In the genomic region with DNA sequence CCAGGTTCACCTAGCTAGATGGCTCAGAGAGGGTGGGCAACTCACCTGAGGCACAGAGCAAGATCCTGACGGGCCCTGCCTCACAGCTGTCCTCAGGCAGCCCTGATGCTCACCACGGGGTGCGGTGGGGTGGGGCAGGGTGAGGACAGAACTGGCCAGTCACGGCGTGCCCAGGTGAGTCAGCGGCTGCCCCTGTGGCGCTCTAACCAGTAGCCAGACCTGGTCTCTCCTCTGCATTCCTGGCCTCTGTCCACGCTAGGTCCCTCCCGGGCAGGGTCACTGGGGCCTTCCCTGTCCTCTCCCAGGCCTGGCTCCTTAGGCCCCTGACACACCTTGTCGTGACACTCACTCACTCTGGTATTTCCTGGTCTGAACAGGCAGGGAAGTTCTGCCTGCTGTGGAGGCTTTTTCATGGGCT, we compare ENCODE assay signal across 8 cellular contexts. TPM values are rescaled to one million over a fixed set of nuclear protein-coding genes. Genes with fewer than 3 reads are reported as not detected.
DNase-seq lines count a peak whose midpoint lies in the region; ATAC-seq and TF ChIP-seq lines count a peak whose summit lies in the region.

No MANE protein-coding gene starts in this region.

- no peak for DNase-seq in SK-N-SH
- peak; percentile 89 to 95 for DNase-seq in left colon
- no peak for DNase-seq in caudate nucleus (lab: John Stamatoyannopoulos, UW)

- no peak for TF ChIP-seq CTCF in SK-N-SH (IDR thresholded peaks at IDR 0.05)

- POLR2A ChIA-PET in SK-N-SH (lab: Yijun Ruan, JAX), result no interaction called here

- no peaks in the 10 kb centered on the region for H3F3A ChIP-seq in SK-N-SH (replicated peaks; ENCODE audit: insufficient read depth)

- TF ChIP-seq EP300 in SK-N-SH (IDR thresholded peaks at IDR 0.05; ENCODE audit: borderline replicate concordance in 1 of 2, low read depth in 1 of 2, low read length in 1 of 2), result no peak

- ATAC-seq in SK-N-SH treated with all-trans-retinoic acid at 6 μM for 48 hours (peak; percentile 2; the same call in 1 of the 3 replicates), left colon (peak; percentile 78), GM19395 (IDR thresholded peaks at IDR 0.05; ENCODE audit: unreplicated experiment) (no peak), HG02759 (IDR thresholded peaks at IDR 0.05; ENCODE audit: unreplicated experiment) (no peak)
- ATAC-seq in activated T-helper 17 cell treated with anti-CD3 and anti-CD28 coated beads, Interleukin-2, amount 50 U/mL, for 72 hours (replicated peaks), result peak; percentile 2

- peak overlapping the region; percentile 75 for H3K27ac Mint-ChIP-seq in activated T-helper 17 cell treated with anti-CD3 and anti-CD28 coated beads, Interleukin-2, amount 50 U/mL, for 72 hours

- H4K20me1 ChIP-seq in SK-N-SH (ENCODE audit: insufficient read depth), result no peaks in the 10 kb centered on the region

- H3K9me3 ChIP-seq in SK-N-SH (no peaks in the 10 kb centered on the region), subcutaneous abdominal adipose tissue (ENCODE audit: control insufficient read depth in 5 of 5, low read length in 5 of 5) (no peaks in the 10 kb centered on the region)

- intact Hi-C loops in left colon (cut with DNase I, micrococcal nuclease), result no loop called here

- CTCF ChIA-PET in SK-N-SH (lab: Yijun Ruan, JAX), result interaction anchor here (1.3 to 5.7 kb wide), 5 partner anchors 8 to 204 kb away, joined by 4 to 42 read pairs (median 6); no protein-coding TSS in a partner anchor

- no peaks in the 10 kb centered on the region for H3K27me3 ChIP-seq in SK-N-SH (ENCODE audit: insufficient read depth)
- H3K27me3 ChIP-seq in subcutaneous abdominal adipose tissue (ENCODE audit: control insufficient read depth in 5 of 5, insufficient read depth in 4 of 5, low read length in 5 of 5), result no peaks in the 10 kb centered on the region

- no peaks in the 10 kb centered on the region for H3K9me2 ChIP-seq in SK-N-SH

- no peaks in the 10 kb centered on the region for H3K9me3 Mint-ChIP-seq in activated T-helper 17 cell treated with anti-CD3 and anti-CD28 coated beads, Interleukin-2, amount 50 U/mL, for 72 hours

- H3K36me3 Mint-ChIP-seq in activated T-helper 17 cell treated with anti-CD3 and anti-CD28 coated beads, Interleukin-2, amount 50 U/mL, for 72 hours (ENCODE audit: low read depth), result no peaks in the 10 kb centered on the region

- H3K9ac ChIP-seq in SK-N-SH (no peak overlapping the region), subcutaneous abdominal adipose tissue (ENCODE audit: low read length in 5 of 5) (peak overlapping the region; percentile 48 to 80 (median 69))

- no peaks in the 10 kb centered on the region for H3K36me3 ChIP-seq in SK-N-SH (replicated peaks in 1 of 2; ENCODE audit: control insufficient read depth in 1 of 2, insufficient read depth in 2 of 2, low read length in 1 of 2)
- peaks cover 0 to 16% (median 8%) of the 10 kb centered on the region in 5 donors for H3K36me3 ChIP-seq in subcutaneous abdominal adipose tissue (ENCODE audit: control insufficient read depth in 5 of 5, insufficient read depth in 5 of 5, low read length in 5 of 5)

- no peak overlapping the region for H3K4me2 ChIP-seq in SK-N-SH

- no peak overlapping the region; the same call in 1 of the 2 replicates for H2AFZ ChIP-seq in SK-N-SH (ENCODE audit: low read depth)

- peak overlapping the region; percentile 89 for H3K4me3 Mint-ChIP-seq in activated T-helper 17 cell treated with anti-CD3 and anti-CD28 coated beads, Interleukin-2, amount 50 U/mL, for 72 hours

- H3K4me3 ChIP-seq in SK-N-SH (ENCODE audit: low read depth in 2 of 2, low read length in 1 of 2) (no peak overlapping the region; a peak in 1 of 4 replicates), subcutaneous abdominal adipose tissue (ENCODE audit: low read depth in 1 of 5, low read length in 5 of 5) (peak overlapping the region; percentile 73 to 85 (median 83))

- no CpG with 5 or more reads among the region's 10 CpGs for WGBS in SK-N-SH (ENCODE audit: low lambda C conversion rate)

- H3K27me3 Mint-ChIP-seq in activated T-helper 17 cell treated with anti-CD3 and anti-CD28 coated beads, Interleukin-2, amount 50 U/mL, for 72 hours, result no peaks in the 10 kb centered on the region

- no peak overlapping the region for H3K27ac ChIP-seq in SK-N-SH (ENCODE audit: low read depth in 2 of 2, low read length in 1 of 2)
- no peak overlapping the region for H3K27ac ChIP-seq in subcutaneous abdominal adipose tissue (ENCODE audit: low read depth, low read length)
- H3K27ac ChIP-seq in caudate nucleus (ENCODE audit: low read depth, low read length), result no peak overlapping the region

- peaks cover 30% of the 10 kb centered on the region for H3K4me1 Mint-ChIP-seq in activated T-helper 17 cell treated with anti-CD3 and anti-CD28 coated beads, Interleukin-2, amount 50 U/mL, for 72 hours

- H3K4me1 ChIP-seq in SK-N-SH (ENCODE audit: control insufficient read depth in 1 of 2, insufficient read depth in 2 of 2, low read depth in 1 of 2, low read length in 1 of 2) (peaks cover 0 to 20% of the 10 kb centered on the region in 2 experiments; a peak in 1 of 4 replicates), subcutaneous abdominal adipose tissue (ENCODE audit: control insufficient read depth in 5 of 5, insufficient read depth in 5 of 5, low read length in 5 of 5) (peaks cover 22 to 76% (median 73%) of the 10 kb centered on the region in 5 donors)

- H3K79me2 ChIP-seq in SK-N-SH (ENCODE audit: insufficient read depth), result no peaks in the 10 kb centered on the region

- no peak for TF ChIP-seq RAD21 in SK-N-SH (IDR thresholded peaks at IDR 0.05; ENCODE audit: low read length)

TF ChIP-seq in SK-N-SH treated with all-trans-retinoic acid at 6 μM for 48 hours, 23 proteins besides CTCF, POLR2A, EP300 and RAD21 (continues in another document):
- TF ChIP-seq, protein P1, sequence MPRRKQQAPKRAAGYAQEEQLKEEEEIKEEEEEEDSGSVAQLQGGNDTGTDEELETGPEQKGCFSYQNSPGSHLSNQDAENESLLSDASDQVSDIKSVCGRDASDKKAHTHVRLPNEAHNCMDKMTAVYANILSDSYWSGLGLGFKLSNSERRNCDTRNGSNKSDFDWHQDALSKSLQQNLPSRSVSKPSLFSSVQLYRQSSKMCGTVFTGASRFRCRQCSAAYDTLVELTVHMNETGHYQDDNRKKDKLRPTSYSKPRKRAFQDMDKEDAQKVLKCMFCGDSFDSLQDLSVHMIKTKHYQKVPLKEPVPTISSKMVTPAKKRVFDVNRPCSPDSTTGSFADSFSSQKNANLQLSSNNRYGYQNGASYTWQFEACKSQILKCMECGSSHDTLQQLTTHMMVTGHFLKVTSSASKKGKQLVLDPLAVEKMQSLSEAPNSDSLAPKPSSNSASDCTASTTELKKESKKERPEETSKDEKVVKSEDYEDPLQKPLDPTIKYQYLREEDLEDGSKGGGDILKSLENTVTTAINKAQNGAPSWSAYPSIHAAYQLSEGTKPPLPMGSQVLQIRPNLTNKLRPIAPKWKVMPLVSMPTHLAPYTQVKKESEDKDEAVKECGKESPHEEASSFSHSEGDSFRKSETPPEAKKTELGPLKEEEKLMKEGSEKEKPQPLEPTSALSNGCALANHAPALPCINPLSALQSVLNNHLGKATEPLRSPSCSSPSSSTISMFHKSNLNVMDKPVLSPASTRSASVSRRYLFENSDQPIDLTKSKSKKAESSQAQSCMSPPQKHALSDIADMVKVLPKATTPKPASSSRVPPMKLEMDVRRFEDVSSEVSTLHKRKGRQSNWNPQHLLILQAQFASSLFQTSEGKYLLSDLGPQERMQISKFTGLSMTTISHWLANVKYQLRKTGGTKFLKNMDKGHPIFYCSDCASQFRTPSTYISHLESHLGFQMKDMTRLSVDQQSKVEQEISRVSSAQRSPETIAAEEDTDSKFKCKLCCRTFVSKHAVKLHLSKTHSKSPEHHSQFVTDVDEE (CRISPR knock-in tag; IDR thresholded peaks at IDR 0.05), result no peak
- TF ChIP-seq ZFP30 (CRISPR knock-in tag; IDR thresholded peaks at IDR 0.05), result no peak

TF ChIP-seq in SK-N-SH, 30 proteins besides CTCF, POLR2A, EP300 and RAD21 (continues in another document):
- TF ChIP-seq EZH2phosphoT487 (IDR thresholded peaks at IDR 0.05; ENCODE audit: borderline replicate concordance, low read depth) (no peak), FOXJ3 (CRISPR knock-in tag; IDR thresholded peaks at IDR 0.05) (no peak), MXI1 (IDR thresholded peaks at IDR 0.05; ENCODE audit: low read depth, low read length) (no peak), FOSL2 (IDR thresholded peaks at IDR 0.05; ENCODE audit: borderline replicate concordance, low read depth) (no peak)

RNA-seq across cellular contexts. Expression of a gene that starts 0.9 kb away (rescaled TPM):
- polyA plus RNA-seq in SK-N-SH (2012; rRNA removed), result 0.18 and 0.58 TPM in 2 replicates
- polyA plus RNA-seq in SK-N-SH (2012; cell fraction: cytosol; rRNA removed), result 0.03 and 0.10 TPM in 2 replicates
- 1.2 and 1.5 TPM in 2 replicates for polyA plus RNA-seq in SK-N-SH (2012; cell fraction: nucleus; rRNA removed)
- 1 to 10 TPM in 1 of 2 donors, under 1 TPM in 1; 0.69 to 5.2 TPM for total RNA-seq in activated T-helper 17 cell treated with anti-CD3 and anti-CD28 coated beads, Interleukin-2, amount 50 U/mL, for 72 hours
- 10 to 100 TPM; 39.2 to 58.9 TPM for total RNA-seq in left colon

RNA-seq across cellular contexts. Expression of a gene that starts 8.6 kb away (rescaled TPM):
- polyA plus RNA-seq in SK-N-SH (2012; rRNA removed), result 0.03 and 0.10 TPM in 2 replicates
- polyA plus RNA-seq in SK-N-SH (2012; cell fraction: cytosol; rRNA removed), result 0.05 TPM in 2 replicates
- polyA plus RNA-seq in SK-N-SH (2012; cell fraction: nucleus; rRNA removed), result 0.04 and 0.06 TPM in 2 replicates
- total RNA-seq in activated T-helper 17 cell treated with anti-CD3 and anti-CD28 coated beads, Interleukin-2, amount 50 U/mL, for 72 hours, result under 1 TPM; 0.15 to 0.53 TPM
- under 1 TPM in 1 of 2 donors, not detected in 1; 0.17 TPM for total RNA-seq in left colon

RNA-seq across cellular contexts. Expression of a gene that starts 25.1 kb away (rescaled TPM):
- not detected in 2 replicates for polyA plus RNA-seq in SK-N-SH (2012; rRNA removed)
- polyA plus RNA-seq in SK-N-SH (2012; cell fraction: cytosol; rRNA removed), result 0.01 TPM in 1 of 2 replicates, not detected in the other
- polyA plus RNA-seq in SK-N-SH (2012; cell fraction: nucleus; rRNA removed), result 0.18 and 0.32 TPM in 2 replicates
- total RNA-seq in activated T-helper 17 cell treated with anti-CD3 and anti-CD28 coated beads, Interleukin-2, amount 50 U/mL, for 72 hours, result under 1 TPM in 1 of 2 donors, not detected in 1; 0.11 TPM
- total RNA-seq in left colon, result not detected

Comparison
In these comparisons a context has a peak if more than half of its experiments do, and no peak if none do; other contexts are left out.
1. ATAC-seq: peak in SK-N-SH treated with all-trans-retinoic acid at 6 μM for 48 hours (single experiment), activated T-helper 17 cell treated with anti-CD3 and anti-CD28 coated beads, Interleukin-2, amount 50 U/mL, for 72 hours (single experiment) and left colon (single experiment); none in GM19395 (single experiment) and HG02759 (single experiment).
2. DNase-seq: peak in left colon (2 of 2); none in SK-N-SH (single experiment) and caudate nucleus (0 of 61).
3. H3K4me3 ChIP-seq: peak in subcutaneous abdominal adipose tissue (5 of 5); none in SK-N-SH (0 of 2).
4. RNA of a gene that starts 0.9 kb away (total RNA-seq): 39.2 to 58.9 TPM in left colon; 0.69 to 5.2 TPM in activated T-helper 17 cell treated with anti-CD3 and anti-CD28 coated beads, Interleukin-2, amount 50 U/mL, for 72 hours; every median in the first group is over 4 times any median in the second.